In the genomic region with DNA sequence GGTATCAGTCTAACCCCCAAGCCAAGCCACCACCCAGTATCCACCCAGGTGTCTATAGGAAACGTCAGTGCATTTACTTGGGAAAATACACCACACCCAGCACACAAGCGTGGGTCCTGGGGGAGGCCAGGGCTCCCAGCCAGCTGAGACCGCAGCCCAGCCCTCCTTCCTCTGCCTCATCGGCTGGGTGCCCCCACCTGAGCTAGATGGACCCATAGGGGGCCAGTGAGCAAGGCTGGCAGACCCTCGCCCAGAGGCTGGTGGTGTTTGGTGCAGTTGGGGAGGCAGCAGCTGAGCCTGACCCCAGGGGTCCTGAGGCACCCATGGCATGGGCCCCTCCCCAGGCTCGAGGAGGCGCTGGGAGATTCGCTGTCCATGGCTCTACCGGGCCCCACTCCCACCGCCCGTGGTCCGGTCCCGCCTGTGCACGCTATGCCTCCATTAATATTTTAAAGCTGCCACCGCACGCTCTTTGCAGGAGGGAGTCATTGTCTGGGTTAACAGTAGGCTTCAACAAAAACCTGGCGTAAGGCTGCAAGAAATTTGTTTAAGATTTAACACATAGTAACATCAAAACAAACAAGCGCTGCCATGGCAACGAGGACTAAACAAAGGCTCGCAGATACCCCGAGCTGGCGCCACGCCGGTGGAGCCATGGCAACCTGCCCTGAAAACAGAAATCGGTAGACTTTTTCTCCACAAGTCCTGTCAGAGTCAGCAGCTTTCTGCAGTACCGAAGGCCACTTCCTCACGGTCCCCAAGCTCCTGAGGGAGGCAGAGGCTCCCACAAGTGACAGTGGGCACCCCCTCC, we compare ENCODE assay signal across 8 cellular contexts. TPM values are rescaled to one million over a fixed set of nuclear protein-coding genes. Genes with fewer than 3 reads are reported as not detected.
DNase-seq lines count a peak whose midpoint lies in the region; ATAC-seq, FAIRE-seq and TF ChIP-seq lines count a peak whose summit lies in the region.

No MANE protein-coding gene starts in this region.

- 22 to 31% methylated on average over 20 to 23 of the region's 27 CpGs for WGBS in testis, 2 donors

- H3K27me3 ChIP-seq in Panc1 (ENCODE audit: control insufficient read depth, insufficient read depth, low read length): no peaks in the 10 kb centered on the region
- H3K27me3 ChIP-seq in testis: no peaks in the 10 kb centered on the region

- H3K9me3 ChIP-seq in Panc1 (ENCODE audit: control insufficient read depth, insufficient read depth, low read depth, low read length): no peaks in the 10 kb centered on the region
- no peaks in the 10 kb centered on the region for H3K9me3 ChIP-seq in testis

- intact Hi-C loops in Panc1 (cut with micrococcal nuclease; ENCODE audit: unreplicated experiment) (loop anchor here (5.0 kb wide), 1 partner anchor 230 kb away; no protein-coding TSS in a partner anchor), testis (cut with DNase I; ENCODE audit: low total_unique reads) (loop anchor here (5.0 kb wide), 1 partner anchor 235 kb away; no protein-coding TSS in a partner anchor)

- H3K27ac ChIP-seq in Panc1 (ENCODE audit: low read length) (peak overlapping the region; percentile 57), testis (no peak overlapping the region)

- H3K4me1 Mint-ChIP-seq in neural crest cell: peaks cover 8% of the 10 kb centered on the region

- in situ Hi-C loops in Panc1 (cut with HindIII; ENCODE audit: low pct_unique_long_range_greater_than_20kb, low sequenced_read_pairs): no loop called here

- no peak for TF ChIP-seq CTCF in Panc1 (IDR thresholded peaks at IDR 0.05)
- TF ChIP-seq CTCF in fibroblast of villous mesenchyme (IDR thresholded peaks at IDR 0.05; ENCODE audit: insufficient read depth, low read depth, low read length): no peak
- no peak for TF ChIP-seq CTCF in neural crest cell (conservative IDR thresholded peaks at IDR 0.05)
- no peak for TF ChIP-seq CTCF in testis (IDR thresholded peaks at IDR 0.05)

- H3K27ac Mint-ChIP-seq in neural crest cell (ENCODE audit: unreplicated experiment): peak overlapping the region; percentile 98

- BruUV-seq in Panc1 (replicated peaks; lab: Mats Ljungman, UMichigan): no TSS peak

- ATAC-seq in Panc1 (peak; percentile 10), HG02870 (IDR thresholded peaks at IDR 0.05; ENCODE audit: unreplicated experiment) (no peak)

- POLR2A ChIA-PET in Panc1 (lab: Charles Lee): interaction anchor here (0.6 to 0.7 kb wide), 2 partner anchors 216 to 231 kb away, joined by 7 to 9 read pairs; no protein-coding TSS in a partner anchor

- H3K36me3 Mint-ChIP-seq in neural crest cell (ENCODE audit: low read depth): peaks cover under 1% of the 10 kb centered on the region

- CTCF ChIA-PET in Panc1 (lab: Charles Lee): no interaction called here

- H3K9me3 Mint-ChIP-seq in neural crest cell: no peaks in the 10 kb centered on the region

- peak overlapping the region; percentile 89 for H3K4me3 Mint-ChIP-seq in neural crest cell

- TF ChIP-seq POLR2A in testis (IDR thresholded peaks at IDR 0.05): no peak

- H3K4me1 ChIP-seq in Panc1 (ENCODE audit: control insufficient read depth, insufficient read depth, low read length) (peaks cover 52% of the 10 kb centered on the region), testis (peaks cover 32% of the 10 kb centered on the region)

- H3K4me3 ChIP-seq in Panc1 (ENCODE audit: low read depth in 2 of 2, low read length in 2 of 2) (peak overlapping the region; percentile 3 to 49; a peak in 2 of 4 replicates), fibroblast of villous mesenchyme (ENCODE audit: low read depth, low read length) (no peak overlapping the region), testis (no peak overlapping the region)

- FAIRE-seq in HTR-8/SVneo (lab: Jason Lieb, UNC): no peak

- no peaks in the 10 kb centered on the region; the same call in 1 of the 2 replicates for H3K36me3 ChIP-seq in Panc1 (ENCODE audit: control insufficient read depth, insufficient read depth, low read length)
- no peaks in the 10 kb centered on the region for H3K36me3 ChIP-seq in testis (ENCODE audit: low read depth, missing control alignments)

- H3K27me3 Mint-ChIP-seq in neural crest cell (ENCODE audit: low read depth): peaks cover 9% of the 10 kb centered on the region

- DNase-seq in Ammon's horn (ENCODE audit: low spot score) (peak; percentile 79), HTR-8/SVneo (ENCODE audit: insufficient read length, low spot score) (peak; percentile 56), Panc1 (ENCODE audit: low read depth, low spot score) (no peak), activated gamma-delta T cell treated with Interleukin-2 at 50 U/mL for 16 hours (peak; percentile 58), fibroblast of villous mesenchyme (ENCODE audit: low read depth) (peak; percentile 85), neural crest cell (ENCODE audit: low read depth, low spot score) (peak; percentile 62), testis (peak; percentile 79)

RNA-seq across cellular contexts. Expression of a gene that starts 20.6 kb away (rescaled TPM):
- total RNA-seq in Panc1 (2021; ENCODE audit: unreplicated experiment) (0.98 TPM), fibroblast of villous mesenchyme (under 0.01 TPM in 2 replicates), neural crest cell (2.6 and 2.7 TPM in 2 replicates), testis (1 to 10 TPM; 2.9 to 5.7 TPM)
- 1.5 TPM for polyA plus RNA-seq in Panc1 (2012; ENCODE audit: insufficient read length)
- polyA plus RNA-seq in testis (ENCODE audit: insufficient read depth, low read depth, low replicate concordance): 3.8 TPM

Comparison
In these comparisons a context has a peak if more than half of its experiments do, and no peak if none do; other contexts are left out.
1. H3K4me3 ChIP-seq: peak in Panc1 (2 of 2); none in fibroblast of villous mesenchyme (single experiment) and testis (0 of 2).